ENCODE assay signal across 8 cellular contexts in the genomic region with DNA sequence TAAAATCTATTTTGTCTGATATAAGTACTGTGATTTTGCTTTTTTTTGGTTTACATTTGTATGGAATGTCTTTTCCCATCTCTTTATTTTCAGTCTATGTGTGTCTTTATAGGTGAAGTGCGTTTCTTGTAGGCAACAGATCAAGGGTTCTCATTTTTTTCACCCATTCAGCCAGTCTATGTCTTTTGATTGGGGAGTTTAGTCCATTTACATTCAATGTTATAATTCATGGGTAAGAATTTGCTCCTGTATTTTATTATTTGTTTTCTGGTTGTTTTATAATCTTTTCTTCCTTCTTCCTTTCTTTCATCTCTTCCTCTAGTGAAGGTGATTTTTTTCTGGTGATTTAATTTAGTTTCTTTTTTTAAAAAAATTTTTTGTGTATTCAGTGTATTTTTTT.
"Had no signal": no experiment of that assay in that cellular context is flagged by ENCODE, and none has a peak within 500 bp of the region (broad histone marks: within the 10 kb centered on the region; RNA-seq: fewer than 3 reads in every experiment).

No MANE protein-coding gene starts in this region.

- H3K4me3 ChIP-seq: GM23338 had no signal

- FAIRE-seq: H1, H54, HTR-8/SVneo had no signal

- H2AFZ ChIP-seq: GM23338 had no signal

- ATAC-seq: GM23338 had no signal

- DNase-seq: H9, HCEC 1CT, IMR-90, KBM-7 had no signal

- H3K4me2 ChIP-seq: GM23338 had no signal
